Comparison of ENCODE assay signal across 8 cellular contexts in genomic region chr15:84653584-84653909, GRCh38.
DNase-seq lines count a peak whose midpoint lies in the region; ATAC-seq and TF ChIP-seq lines count a peak whose summit lies in the region.

No MANE protein-coding gene starts in this region.

- no peak for DNase-seq in stimulated activated naive CD4-positive, alpha-beta T cell treated with Interleukin-2 at 50 U/mL for 16 hours (lab: John Stamatoyannopoulos, UW)

- intact Hi-C loops in dendritic cell treated with granulocyte-macrophage colony-stimulating factor and Interleukin-4, amounts not matched to agents 40 ng/mL and 50 ng/mL, for 4 days (cut with micrococcal nuclease): no loop called here

- peaks cover 48% of the 10 kb centered on the region for H3K4me1 ChIP-seq in BLaER1

- peak overlapping the region; percentile 86 for H3K9ac ChIP-seq in BLaER1

- peak overlapping the region; percentile 76 for H3K4me3 ChIP-seq in BLaER1

- no peaks in the 10 kb centered on the region for H3K9me3 ChIP-seq in BLaER1
- no peaks in the 10 kb centered on the region for H3K9me3 ChIP-seq in KOPT-K1 (ENCODE audit: insufficient read depth, low read length, poor library complexity, severe bottlenecking)

- H3K27ac ChIP-seq in BLaER1 (peak overlapping the region; percentile 78), KOPT-K1 (ENCODE audit: low read depth, low read length, poor library complexity, severe bottlenecking) (peak overlapping the region; percentile 73)

- H3K4me3 Mint-ChIP-seq in dendritic cell treated with granulocyte-macrophage colony-stimulating factor and Interleukin-4, amounts not matched to agents 40 ng/mL and 50 ng/mL, for 4 days: peak overlapping the region; percentile 91
- H3K4me3 Mint-ChIP-seq in nephron: peak overlapping the region; percentile 97 to 98 (median 98)

- peaks cover 64% of the 10 kb centered on the region for H3K4me1 Mint-ChIP-seq in dendritic cell treated with granulocyte-macrophage colony-stimulating factor and Interleukin-4, amounts not matched to agents 40 ng/mL and 50 ng/mL, for 4 days (ENCODE audit: low read depth)
- peaks cover 29% of the 10 kb centered on the region for H3K4me1 Mint-ChIP-seq in nephron

- no peak for TF ChIP-seq CTCF in nephron (IDR thresholded peaks at IDR 0.05; ENCODE audit: unreplicated experiment in 3 of 3)

- H3K4me2 ChIP-seq in BLaER1: peak overlapping the region; percentile 96

- H4K20me1 ChIP-seq in BLaER1: no peaks in the 10 kb centered on the region

- H3K9me3 Mint-ChIP-seq in dendritic cell treated with granulocyte-macrophage colony-stimulating factor and Interleukin-4, amounts not matched to agents 40 ng/mL and 50 ng/mL, for 4 days: no peaks in the 10 kb centered on the region
- H3K9me3 Mint-ChIP-seq in nephron: no peaks in the 10 kb centered on the region

- peaks cover 50% of the 10 kb centered on the region for H3K36me3 Mint-ChIP-seq in dendritic cell treated with granulocyte-macrophage colony-stimulating factor and Interleukin-4, amounts not matched to agents 40 ng/mL and 50 ng/mL, for 4 days (ENCODE audit: low read depth)
- H3K36me3 Mint-ChIP-seq in nephron (ENCODE audit: low read depth): peaks cover 23% of the 10 kb centered on the region

- H3K27me3 ChIP-seq in BLaER1: no peaks in the 10 kb centered on the region

- ATAC-seq in HG03457 (IDR thresholded peaks at IDR 0.05; ENCODE audit: unreplicated experiment) (no peak), HG02588 (IDR thresholded peaks at IDR 0.05; ENCODE audit: unreplicated experiment) (no peak), HG02981 (IDR thresholded peaks at IDR 0.05; ENCODE audit: unreplicated experiment) (no peak)

- H3K27me3 Mint-ChIP-seq in dendritic cell treated with granulocyte-macrophage colony-stimulating factor and Interleukin-4, amounts not matched to agents 40 ng/mL and 50 ng/mL, for 4 days: peaks cover 5% of the 10 kb centered on the region
- no peaks in the 10 kb centered on the region for H3K27me3 Mint-ChIP-seq in nephron (ENCODE audit: low read depth)

- H3K36me3 ChIP-seq in BLaER1 (peaks cover 44% of the 10 kb centered on the region), KOPT-K1 (ENCODE audit: insufficient read depth, low read length) (peaks cover 39% of the 10 kb centered on the region)

- H3K27ac Mint-ChIP-seq in dendritic cell treated with granulocyte-macrophage colony-stimulating factor and Interleukin-4, amounts not matched to agents 40 ng/mL and 50 ng/mL, for 4 days: peak overlapping the region; percentile 88
- peak overlapping the region; percentile 96 to 99 (median 99) for H3K27ac Mint-ChIP-seq in nephron
